In genomic region chr11:111976614-111977140, GRCh38 we compare ENCODE assay signal across 8 cellular contexts. TPM values are rescaled to one million over a fixed set of nuclear protein-coding genes. Genes with fewer than 3 reads are reported as not detected.
DNase-seq lines count a peak whose midpoint lies in the region; FAIRE-seq and TF ChIP-seq lines count a peak whose summit lies in the region.

No MANE protein-coding gene starts in this region.

- no peak for DNase-seq in Caco-2
- DNase-seq in activated CD4-positive, alpha-beta memory T cell treated with anti-CD3 and anti-CD28 coated beads, Interleukin-2, amount 10 ng/mL, durations not matched to agents 7 days and 5 days: no peak
- peak; percentile 21 for DNase-seq in glutamatergic neuron
- DNase-seq in progenitor cell of endocrine pancreas (ENCODE audit: low spot score, unreplicated experiment): no peak
- no peak for DNase-seq in T1000 (lab: John Stamatoyannopoulos, UW)
- DNase-seq in GM19239 (ENCODE audit: insufficient read length, low spot score): no peak
- no peak for DNase-seq in UCSD-AML1 (lab: John Stamatoyannopoulos, UW; ENCODE audit: unreplicated experiment)
- no peak for DNase-seq in NCI-H510A (lab: John Stamatoyannopoulos, UW)

- no peaks in the 10 kb centered on the region for H3K9me3 Mint-ChIP-seq in Caco-2 (ENCODE audit: unreplicated experiment)
- H3K9me3 Mint-ChIP-seq in activated CD4-positive, alpha-beta memory T cell treated with anti-CD3 and anti-CD28 coated beads, Interleukin-2, amount 10 ng/mL, durations not matched to agents 7 days and 5 days: no peaks in the 10 kb centered on the region
- H3K9me3 Mint-ChIP-seq in glutamatergic neuron (ENCODE audit: unreplicated experiment): no peaks in the 10 kb centered on the region
- no peaks in the 10 kb centered on the region for H3K9me3 Mint-ChIP-seq in progenitor cell of endocrine pancreas (ENCODE audit: low read depth)

- H3K4me3 Mint-ChIP-seq in Caco-2 (ENCODE audit: unreplicated experiment) (peak overlapping the region; percentile 72), glutamatergic neuron (ENCODE audit: unreplicated experiment) (peak overlapping the region; percentile 85), progenitor cell of endocrine pancreas (ENCODE audit: low read depth) (peak overlapping the region; percentile 68)
- H3K4me3 Mint-ChIP-seq in activated CD4-positive, alpha-beta memory T cell treated with anti-CD3 and anti-CD28 coated beads, Interleukin-2, amount 10 ng/mL, durations not matched to agents 7 days and 5 days: peak overlapping the region; percentile 40

- intact Hi-C loops in Caco-2 (cut with micrococcal nuclease; ENCODE audit: unreplicated experiment): no loop called here

- POLR2A ChIA-PET in Caco-2 (lab: Charles Lee): no interaction called here
- POLR2A ChIA-PET in activated CD4-positive, alpha-beta memory T cell treated with anti-CD3 and anti-CD28 coated beads, Interleukin-2, amount 10 ng/mL, durations not matched to agents 7 days and 5 days (lab: Charles Lee): no interaction called here

- H3K27me3 ChIP-seq in Caco-2 (replicated peaks; ENCODE audit: control insufficient read depth, insufficient read depth, low read length): no peaks in the 10 kb centered on the region; the same call in 1 of the 2 replicates

- no peaks in the 10 kb centered on the region for H3K36me3 Mint-ChIP-seq in Caco-2 (ENCODE audit: insufficient read depth, unreplicated experiment)
- H3K36me3 Mint-ChIP-seq in activated CD4-positive, alpha-beta memory T cell treated with anti-CD3 and anti-CD28 coated beads, Interleukin-2, amount 10 ng/mL, durations not matched to agents 7 days and 5 days (ENCODE audit: low read depth): no peaks in the 10 kb centered on the region
- no peaks in the 10 kb centered on the region for H3K36me3 Mint-ChIP-seq in glutamatergic neuron (ENCODE audit: unreplicated experiment)
- H3K36me3 Mint-ChIP-seq in progenitor cell of endocrine pancreas (ENCODE audit: insufficient read depth): peaks cover 8% of the 10 kb centered on the region

- H3K4me1 Mint-ChIP-seq in Caco-2 (ENCODE audit: low read depth, unreplicated experiment) (no peaks in the 10 kb centered on the region), glutamatergic neuron (ENCODE audit: low read depth, unreplicated experiment) (peaks cover 5% of the 10 kb centered on the region), progenitor cell of endocrine pancreas (ENCODE audit: low read depth) (peaks cover 15% of the 10 kb centered on the region)
- H3K4me1 Mint-ChIP-seq in activated CD4-positive, alpha-beta memory T cell treated with anti-CD3 and anti-CD28 coated beads, Interleukin-2, amount 10 ng/mL, durations not matched to agents 7 days and 5 days: peaks cover 9% of the 10 kb centered on the region

- no peaks in the 10 kb centered on the region for H3K9me3 ChIP-seq in Caco-2

- H3K27me3 Mint-ChIP-seq in Caco-2 (ENCODE audit: insufficient read depth, unreplicated experiment): no peaks in the 10 kb centered on the region
- H3K27me3 Mint-ChIP-seq in activated CD4-positive, alpha-beta memory T cell treated with anti-CD3 and anti-CD28 coated beads, Interleukin-2, amount 10 ng/mL, durations not matched to agents 7 days and 5 days: peaks cover 2% of the 10 kb centered on the region
- H3K27me3 Mint-ChIP-seq in glutamatergic neuron (ENCODE audit: unreplicated experiment): peaks cover 8% of the 10 kb centered on the region
- peaks cover 19% of the 10 kb centered on the region for H3K27me3 Mint-ChIP-seq in progenitor cell of endocrine pancreas

- TF ChIP-seq CTCF in Caco-2 (IDR thresholded peaks at IDR 0.05; ENCODE audit: insufficient read depth in 1 of 2, low read depth in 1 of 2, low read length in 1 of 2, severe bottlenecking in 1 of 2, unreplicated experiment in 1 of 2): no peak
- no peak for TF ChIP-seq CTCF in glutamatergic neuron (IDR thresholded peaks at IDR 0.05; ENCODE audit: partially characterized antibody, unreplicated experiment)
- no peak for TF ChIP-seq CTCF in progenitor cell of endocrine pancreas (IDR thresholded peaks at IDR 0.05; ENCODE audit: unreplicated experiment)

- no peak for FAIRE-seq in GM19239 (lab: Jason Lieb, UNC)

- H3K4me1 ChIP-seq in Caco-2: no peaks in the 10 kb centered on the region

- no peaks in the 10 kb centered on the region for H3K36me3 ChIP-seq in Caco-2 (ENCODE audit: control insufficient read depth, insufficient read depth, low read length)

- no TSS peak for BruUV-seq in Caco-2 (replicated peaks; lab: Mats Ljungman, UMichigan)

- H3K4me3 ChIP-seq in Caco-2 (ENCODE audit: low read depth, low read length): no peak overlapping the region; the same call in 1 of the 2 replicates

- CTCF ChIA-PET in Caco-2 (lab: Charles Lee): interaction anchor here (0.7 to 2.0 kb wide), 3 partner anchors 22 to 50 kb away, joined by 3 to 10 read pairs (median 7); no protein-coding TSS in a partner anchor
- CTCF ChIA-PET in activated CD4-positive, alpha-beta memory T cell treated with anti-CD3 and anti-CD28 coated beads, Interleukin-2, amount 10 ng/mL, durations not matched to agents 7 days and 5 days (lab: Charles Lee): interaction anchor here (9.3 kb wide), 1 partner anchor 44 kb away, joined by 178 read pairs; no protein-coding TSS in a partner anchor

- H3K27ac Mint-ChIP-seq in Caco-2 (ENCODE audit: unreplicated experiment) (no peak overlapping the region), glutamatergic neuron (ENCODE audit: unreplicated experiment) (peak overlapping the region; percentile 26), progenitor cell of endocrine pancreas (peak overlapping the region; percentile 46)
- H3K27ac Mint-ChIP-seq in activated CD4-positive, alpha-beta memory T cell treated with anti-CD3 and anti-CD28 coated beads, Interleukin-2, amount 10 ng/mL, durations not matched to agents 7 days and 5 days: no peak overlapping the region

RNA-seq across cellular contexts. Expression of gene DIXDC1, which starts 39.5 kb away (rescaled TPM):
- 4.9 and 6.4 TPM in 2 replicates for total RNA-seq in Caco-2 (2022)
- total RNA-seq in activated CD4-positive, alpha-beta memory T cell treated with anti-CD3 and anti-CD28 coated beads, Interleukin-2, amount 10 ng/mL, durations not matched to agents 7 days and 5 days: 1 to 10 TPM; 5.6 to 7.4 TPM
- total RNA-seq in glutamatergic neuron (ENCODE audit: unreplicated experiment): 27.2 TPM
- 23.5 and 25.0 TPM in 2 replicates for total RNA-seq in progenitor cell of endocrine pancreas

RNA-seq across cellular contexts. Expression of gene DLAT, which starts 48.5 kb away (rescaled TPM):
- 99.3 and 100.0 TPM in 2 replicates for total RNA-seq in Caco-2 (2022)
- 10 to 100 TPM; 26.2 to 26.7 TPM for total RNA-seq in activated CD4-positive, alpha-beta memory T cell treated with anti-CD3 and anti-CD28 coated beads, Interleukin-2, amount 10 ng/mL, durations not matched to agents 7 days and 5 days
- 55.0 TPM for total RNA-seq in glutamatergic neuron (ENCODE audit: unreplicated experiment)
- 36.7 and 38.7 TPM in 2 replicates for total RNA-seq in progenitor cell of endocrine pancreas

RNA-seq across cellular contexts. Expression of gene C11orf52, which starts 58.0 kb away (rescaled TPM):
- 14.4 and 14.8 TPM in 2 replicates for total RNA-seq in Caco-2 (2022)
- total RNA-seq in activated CD4-positive, alpha-beta memory T cell treated with anti-CD3 and anti-CD28 coated beads, Interleukin-2, amount 10 ng/mL, durations not matched to agents 7 days and 5 days: not detected
- total RNA-seq in glutamatergic neuron (ENCODE audit: unreplicated experiment): not detected
- 16.2 and 19.4 TPM in 2 replicates for total RNA-seq in progenitor cell of endocrine pancreas

Comparison
In these comparisons a context has a peak if more than half of its experiments do, and no peak if none do; other contexts are left out.
1. H3K27ac Mint-ChIP-seq: peak in glutamatergic neuron (single experiment) and progenitor cell of endocrine pancreas (single experiment); none in Caco-2 (single experiment) and activated CD4-positive, alpha-beta memory T cell treated with anti-CD3 and anti-CD28 coated beads, Interleukin-2, amount 10 ng/mL, durations not matched to agents 7 days and 5 days (single experiment).
2. RNA of gene C11orf52, which starts 58.0 kb away (total RNA-seq): 16.2 to 19.4 TPM in progenitor cell of endocrine pancreas and 14.4 to 14.8 TPM in Caco-2; not detected in activated CD4-positive, alpha-beta memory T cell treated with anti-CD3 and anti-CD28 coated beads, Interleukin-2, amount 10 ng/mL, durations not matched to agents 7 days and 5 days and not detected in glutamatergic neuron (single experiment); every median in the first group is over 10 times any median in the second.
3. Peak in every context shown above with its lines, with median percentiles within 50 percentile points of each other: H3K4me3 Mint-ChIP-seq.